9 cellular contexts compared by ENCODE assay signal in genomic region chr3:106336619-106337018, GRCh38.
"Had no signal": no experiment of that assay in that cellular context is flagged by ENCODE, and none has a peak within 500 bp of the region (broad histone marks: within the 10 kb centered on the region; RNA-seq: fewer than 3 reads in every experiment).

No MANE protein-coding gene starts in this region.

- H3K4me1 ChIP-seq: ascending aorta, upper lobe of right lung had no signal

- ATAC-seq: heart left ventricle; naive thymus-derived CD4-positive, alpha-beta T cell; psoas muscle; upper lobe of right lung had no signal

- H3K27me3 Mint-ChIP-seq: naive thymus-derived CD4-positive, alpha-beta T cell had no signal

- DNase-seq: heart left ventricle; naive thymus-derived CD4-positive, alpha-beta T cell; psoas muscle; sigmoid colon; stimulated activated CD4-positive, alpha-beta T cell treated with anti-CD3 and anti-CD28 coated beads, Interleukin-2, amount 100 ng/mL, for 24 hours; stimulated activated naive CD4-positive, alpha-beta T cell; upper lobe of right lung had no signal

- H3K27me3 ChIP-seq: ascending aorta, heart left ventricle, sigmoid colon, upper lobe of right lung had no signal

- H3K27ac ChIP-seq: ascending aorta, heart left ventricle, psoas muscle, sigmoid colon, upper lobe of right lung, VCaP had no signal

- H3K36me3 ChIP-seq: ascending aorta, heart left ventricle, sigmoid colon, upper lobe of right lung had no signal

- H3K4me3 ChIP-seq: ascending aorta, heart left ventricle, psoas muscle, sigmoid colon, upper lobe of right lung had no signal

- H3K9me3 ChIP-seq: ascending aorta, heart left ventricle, psoas muscle, sigmoid colon, upper lobe of right lung had no signal
